ENCODE assay signal across 1 cellular context in genomic region chr10:119725550-119726290, GRCh38.
TF ChIP-seq lines count a peak whose summit lies in the region.

TSS of gene INPP5F (plus strand) at chr10:119726050. CDS start at chr10:119726263, 213 bp downstream.

TF ChIP-seq in HepG2, 621 proteins besides CTCF, POLR2A, EP300 and RAD21 (continued from another document and continues in another):
- TF ChIP-seq ARID4A (CRISPR knock-in tag; IDR thresholded peaks at IDR 0.05; ENCODE audit: borderline replicate concordance) (peak; percentile 73), ATF4 (CRISPR knock-in tag; IDR thresholded peaks at IDR 0.05) (0 out of 4 replicates have a peak, but pooled peaks of 1 of the 2 experiments have one; percentile 22), ZNF609 (CRISPR knock-in tag; IDR thresholded peaks at IDR 0.05; ENCODE audit: borderline replicate concordance) (peak; percentile 30; the same call in 1 of the 2 replicates), SMC3 (IDR thresholded peaks at IDR 0.05; ENCODE audit: low read length) (no peak), AFF4 (CRISPR knock-in tag; IDR thresholded peaks at IDR 0.05) (no peak), ZNF354B (CRISPR knock-in tag; IDR thresholded peaks at IDR 0.05) (no peak), ARHGAP35 (CRISPR knock-in tag; IDR thresholded peaks at IDR 0.05; ENCODE audit: borderline replicate concordance) (no peak), CSRNP2 (CRISPR knock-in tag; conservative IDR thresholded peaks at IDR 0.05; ENCODE audit: low read depth) (no peak), HHEX (CRISPR knock-in tag; IDR thresholded peaks at IDR 0.05) (no peak), RXRA (CRISPR knock-in tag; IDR thresholded peaks at IDR 0.05) (peak; percentile 65), KMT2B (CRISPR knock-in tag; IDR thresholded peaks at IDR 0.05) (peak; percentile 71; the same call in 1 of the 2 replicates), ZNF512 (CRISPR knock-in tag; IDR thresholded peaks at IDR 0.05) (no peak), MYC (CRISPR knock-in tag; IDR thresholded peaks at IDR 0.05; ENCODE audit: borderline replicate concordance) (peak; percentile 63; the same call in 1 of the 2 replicates), U2AF2 (IDR thresholded peaks at IDR 0.05; ENCODE audit: low read depth, low read length) (no peak), DPF2 (CRISPR knock-in tag; IDR thresholded peaks at IDR 0.05; ENCODE audit: borderline replicate concordance, low read depth) (no peak), ZNF430 (CRISPR knock-in tag; IDR thresholded peaks at IDR 0.05) (no peak; the same call in 1 of the 2 replicates), RFX1 (IDR thresholded peaks at IDR 0.05) (no peak), MBD4 (IDR thresholded peaks at IDR 0.05; ENCODE audit: borderline replicate concordance, low read length) (no peak), ISL2 (CRISPR knock-in tag; IDR thresholded peaks at IDR 0.05) (peak; percentile 30; the same call in 1 of the 2 replicates), ZNF10 (CRISPR knock-in tag; IDR thresholded peaks at IDR 0.05; ENCODE audit: borderline replicate concordance, low read depth) (no peak), GMEB2 (CRISPR knock-in tag; IDR thresholded peaks at IDR 0.05; ENCODE audit: low read depth) (no peak), RFX5 (IDR thresholded peaks at IDR 0.05; ENCODE audit: low read depth, low read length) (no peak), ZNF451 (CRISPR knock-in tag; IDR thresholded peaks at IDR 0.05) (peak; percentile 70; the same call in 1 of the 2 replicates), HDAC6 (IDR thresholded peaks at IDR 0.05; ENCODE audit: low read depth, low read length) (no peak), PRPF4 (IDR thresholded peaks at IDR 0.05; ENCODE audit: low read depth, low read length, poor library complexity, severe bottlenecking) (no peak), ZNF652 (CRISPR knock-in tag; IDR thresholded peaks at IDR 0.05; ENCODE audit: borderline replicate concordance, low read depth) (no peak), MTF2 (CRISPR knock-in tag; IDR thresholded peaks at IDR 0.05; ENCODE audit: borderline replicate concordance) (no peak), SAP130 (CRISPR knock-in tag; IDR thresholded peaks at IDR 0.05; ENCODE audit: low read depth) (peak; percentile 82), ZNF709 (CRISPR knock-in tag; IDR thresholded peaks at IDR 0.05) (peak; percentile 6), FIP1L1 (IDR thresholded peaks at IDR 0.05; ENCODE audit: borderline replicate concordance, insufficient read depth, low read depth, low read length) (no peak), MXI1 (IDR thresholded peaks at IDR 0.05; ENCODE audit: borderline replicate concordance, low read depth, low read length) (peak; percentile 53; the same call in 2 of the 3 replicates), JUN (CRISPR knock-in tag; IDR thresholded peaks at IDR 0.05) (no peak), ZNF276 (CRISPR knock-in tag; IDR thresholded peaks at IDR 0.05; ENCODE audit: low read depth) (no peak), SIX4 (CRISPR knock-in tag; IDR thresholded peaks at IDR 0.05) (no peak), SALL1 (CRISPR knock-in tag; IDR thresholded peaks at IDR 0.05) (peak; percentile 60), TFAP4 (IDR thresholded peaks at IDR 0.05; ENCODE audit: borderline replicate concordance, low read depth) (no peak), FOXO1 (CRISPR knock-in tag; IDR thresholded peaks at IDR 0.05) (0 out of 2 replicates have a peak, but pooled peaks have one; percentile 61), ZNF33A (CRISPR knock-in tag; IDR thresholded peaks at IDR 0.05; ENCODE audit: borderline replicate concordance) (no peak; the same call in 1 of the 2 replicates), ARNT (IDR thresholded peaks at IDR 0.05) (no peak)
